In genomic region chr19:49595819-49596404, GRCh38 we compare ENCODE assay signal across 14 cellular contexts. TPM values are rescaled to one million over a fixed set of nuclear protein-coding genes. Genes with fewer than 3 reads are reported as not detected.
DNase-seq lines count a peak whose midpoint lies in the region; ATAC-seq and TF ChIP-seq lines count a peak whose summit lies in the region.
"Had no signal": no experiment of that assay in that cellular context is flagged by ENCODE, and none has a peak within 500 bp of the region (broad histone marks: within the 10 kb centered on the region; RNA-seq: fewer than 3 reads in every experiment).

No MANE protein-coding gene starts in this region.

- H4K20me1 ChIP-seq in PC-3 (ENCODE audit: low read length) (peaks cover 12% of the 10 kb centered on the region), osteoblast (ENCODE audit: insufficient read depth, low read length) (peaks cover 25% of the 10 kb centered on the region)

- no peaks in the 10 kb centered on the region for H3K9me3 ChIP-seq in PC-3 (ENCODE audit: low read length)
- no peaks in the 10 kb centered on the region for H3K9me3 ChIP-seq in osteoblast (ENCODE audit: low read depth, low read length)
- H3K9me3 ChIP-seq: HAP-1 had no signal

- H3K27me3 ChIP-seq in PC-3 (ENCODE audit: low read length), result no peaks in the 10 kb centered on the region
- no peaks in the 10 kb centered on the region for H3K27me3 ChIP-seq in osteoblast (ENCODE audit: insufficient read depth, low read length)

- H3K79me2 ChIP-seq in PC-3 (ENCODE audit: low read length), result peaks cover 64% of the 10 kb centered on the region
- H3K79me2 ChIP-seq in osteoblast (ENCODE audit: insufficient read depth, low read length), result peaks cover 68% of the 10 kb centered on the region

- TSS peak; percentile 7 for BruUV-seq in PC-3 (replicated peaks; lab: Mats Ljungman, UMichigan)

- H3K4me2 ChIP-seq in PC-3 (ENCODE audit: low read length) (no peak overlapping the region), osteoblast (ENCODE audit: insufficient read depth, low read length) (no peak overlapping the region)

- intact Hi-C loops in PC-3 (cut with micrococcal nuclease), result no loop called here

- peaks cover 50% of the 10 kb centered on the region for H3K36me3 ChIP-seq in PC-3 (ENCODE audit: low read depth, low read length)
- H3K36me3 ChIP-seq in osteoblast (ENCODE audit: insufficient read depth, low read length), result peaks cover 44% of the 10 kb centered on the region

- peaks cover 7% of the 10 kb centered on the region; the same call in 1 of the 2 replicates for H3K4me1 ChIP-seq in PC-3 (ENCODE audit: insufficient read depth, low read length)
- peaks cover 15% of the 10 kb centered on the region for H3K4me1 ChIP-seq in osteoblast (ENCODE audit: insufficient read depth, low read length)
- H3K4me1 ChIP-seq: HAP-1 had no signal

- no peak for ATAC-seq in PC-3

- no peaks in the 10 kb centered on the region for H3K9me2 ChIP-seq in PC-3 (replicated peaks; ENCODE audit: low read length)

- no peak overlapping the region for H3K9ac ChIP-seq in PC-3 (ENCODE audit: low read length)

- CTCF ChIA-PET in PC-3 (lab: Charles Lee), result no interaction called here

- POLR2A ChIA-PET in PC-3 (lab: Charles Lee; ENCODE audit: unreplicated experiment), result interaction anchor here (0.7 kb wide), 1 partner anchor 68 kb away, joined by 5 read pairs; no protein-coding TSS in a partner anchor

- in situ Hi-C loops in G401 (cut with HindIII; ENCODE audit: low sequenced_read_pairs), result no loop called here

- H2AFZ ChIP-seq in PC-3 (ENCODE audit: low read length), result no peak overlapping the region
- H2AFZ ChIP-seq in osteoblast (ENCODE audit: low read length), result no peak overlapping the region

- peak; percentile 84 for DNase-seq in G401 (ENCODE audit: low spot score)
- no peak for DNase-seq in PC-3
- peak; percentile 66 for DNase-seq in osteoblast (ENCODE audit: insufficient read length, low spot score, missing footprints)
- no peak for DNase-seq in DMS53 treated with DMSO at 0.1 percent for 48 hours (lab: John Stamatoyannopoulos, UW; ENCODE audit: unreplicated experiment)
- DNase-seq in NCI-H146 (lab: John Stamatoyannopoulos, UW), result no peak
- DNase-seq: ACHN, AML-193, EL, NCI-H1930, NCI-H2171, NCI-H510A, NCI-H774 had no signal

- no peak overlapping the region for H3K4me3 ChIP-seq in PC-3 (ENCODE audit: low read length)
- H3K4me3 ChIP-seq in osteoblast (ENCODE audit: insufficient read depth, low read length), result no peak overlapping the region
- H3K4me3 ChIP-seq: HAP-1 had no signal

- H3K27ac ChIP-seq in PC-3 (ENCODE audit: low read length), result no peak overlapping the region
- no peak overlapping the region for H3K27ac ChIP-seq in osteoblast (ENCODE audit: low read depth, low read length)
- H3K27ac ChIP-seq: RWPE1 had no signal

- no peaks in the 10 kb centered on the region for H3F3A ChIP-seq in PC-3 (ENCODE audit: low read length, unreplicated experiment)

- TF ChIP-seq CTCF in PC-3 (conservative IDR thresholded peaks at IDR 0.05; ENCODE audit: low read depth, low read length), result no peak
- no peak for TF ChIP-seq CTCF in osteoblast (IDR thresholded peaks at IDR 0.05; ENCODE audit: extremely low read depth, low read depth, low read length)

RNA-seq across cellular contexts. Expression of gene PRR12, which starts 4.9 kb away (rescaled TPM):
- total RNA-seq in G401 (2014; rRNA removed; shearing (Covaris generic)), result 0.49 and 3.0 TPM in 2 replicates
- total RNA-seq in PC-3 (2014; rRNA removed), result 14.6 and 25.7 TPM in 2 replicates
- total RNA-seq in osteoblast, result 2.2 and 2.9 TPM in 2 replicates

RNA-seq across cellular contexts. Expression of gene PRRG2, which starts 14.8 kb away (rescaled TPM):
- total RNA-seq in G401 (2014; rRNA removed; shearing (Covaris generic)), result 1.9 TPM in 1 of 2 replicates, not detected in the other
- total RNA-seq in PC-3 (2014; rRNA removed) (16.4 and 17.0 TPM in 2 replicates), osteoblast (under 0.01 and 0.29 TPM in 2 replicates)

RNA-seq across cellular contexts. Expression of gene NOSIP, which starts 15.6 kb away (rescaled TPM):
- total RNA-seq in G401 (2014; rRNA removed; shearing (Covaris generic)), result 69.6 and 97.3 TPM in 2 replicates
- 195 and 214 TPM in 2 replicates for total RNA-seq in PC-3 (2014; rRNA removed)
- 57.5 and 68.0 TPM in 2 replicates for total RNA-seq in osteoblast

RNA-seq across cellular contexts. Expression of gene RRAS, which starts 44.0 kb away (rescaled TPM):
- total RNA-seq in G401 (2014; rRNA removed; shearing (Covaris generic)), result 116 and 140 TPM in 2 replicates
- total RNA-seq in PC-3 (2014; rRNA removed) (24.0 and 32.0 TPM in 2 replicates), osteoblast (23.9 and 31.8 TPM in 2 replicates)

RNA-seq across cellular contexts. Expression of gene SCAF1, which starts 46.1 kb away (rescaled TPM):
- total RNA-seq in G401 (2014; rRNA removed; shearing (Covaris generic)), result 22.3 and 25.2 TPM in 2 replicates
- 46.8 and 78.6 TPM in 2 replicates for total RNA-seq in PC-3 (2014; rRNA removed)
- total RNA-seq in osteoblast, result 12.1 and 14.8 TPM in 2 replicates

Comparison
In these comparisons a context has a peak if more than half of its experiments do, and no peak if none do; other contexts are left out.
1. DNase-seq: peak in G401 (single experiment) and osteoblast (single experiment); none in PC-3 (single experiment), DMS53 treated with DMSO at 0.1 percent for 48 hours (single experiment) and NCI-H146 (single experiment).